ENCODE assay signal across 1 cellular context in genomic region chr19:23762884-23763711, GRCh38.
TF ChIP-seq lines count a peak whose summit lies in the region.

No MANE protein-coding gene starts in this region.

TF ChIP-seq in K562, 482 proteins besides CTCF, POLR2A, EP300 and RAD21 (continued from another document and continues in another):
- TF ChIP-seq MGA (IDR thresholded peaks at IDR 0.05) (peak; percentile 15), NKRF (IDR thresholded peaks at IDR 0.05; ENCODE audit: borderline replicate concordance) (no peak), ZFX (CRISPR knock-in tag; IDR thresholded peaks at IDR 0.05) (peak; percentile 83), ZNF785 (CRISPR knock-in tag; IDR thresholded peaks at IDR 0.05) (no peak), YY1 (IDR thresholded peaks at IDR 0.05; ENCODE audit: borderline replicate concordance in 1 of 3, control insufficient read depth in 1 of 3, extremely low read depth in 1 of 3, insufficient read depth in 3 of 3, insufficient read length in 1 of 3, insufficient replicate concordance in 2 of 3, low read depth in 1 of 3, low read length in 2 of 3) (peak; percentile 64 to 93 (median 82)), TEAD2 (tag; IDR thresholded peaks at IDR 0.05) (peak; percentile 53; the same call in 1 of the 2 replicates), CREB3L1 (IDR thresholded peaks at IDR 0.05; ENCODE audit: borderline replicate concordance, low read depth) (0 out of 2 replicates have a peak, but pooled peaks have one; percentile 62), RBBP5 (IDR thresholded peaks at IDR 0.05; ENCODE audit: borderline replicate concordance, insufficient read depth, low read length, poor library complexity, severe bottlenecking) (peak; percentile 86), L3MBTL2 (IDR thresholded peaks at IDR 0.05) (peak; percentile 55), HDAC1 (IDR thresholded peaks at IDR 0.05) (peak in 1 of 2 experiments; percentile 50; a peak in 2 of 4 replicates), SIN3A (IDR thresholded peaks at IDR 0.05; ENCODE audit: borderline replicate concordance in 2 of 2, control insufficient read depth in 1 of 2, low read depth in 2 of 2, low read length in 2 of 2) (peak; percentile 23 to 39; a peak in 2 of 4 replicates), FOS (IDR thresholded peaks at IDR 0.05; ENCODE audit: extremely low read depth, insufficient read length) (peak; percentile 86), NR2C2 (CRISPR knock-in tag; IDR thresholded peaks at IDR 0.05) (no peak), NR2C2 (tag; IDR thresholded peaks at IDR 0.05) (no peak; the same call in 1 of the 2 replicates), HMGN3 (IDR thresholded peaks at IDR 0.05; ENCODE audit: borderline replicate concordance, extremely low read depth, insufficient read length, low read depth, low read length) (peak; percentile 9), U2AF1 (optimal IDR thresholded peaks at IDR 0.05; ENCODE audit: low read depth, low read length) (no peak), EP400 (IDR thresholded peaks at IDR 0.05) (peak; percentile 56; the same call in 1 of the 2 replicates), TOE1 (IDR thresholded peaks at IDR 0.05; ENCODE audit: borderline replicate concordance) (peak; percentile 37; the same call in 1 of the 2 replicates), TOE1 (CRISPR knock-in tag; IDR thresholded peaks at IDR 0.05; ENCODE audit: borderline replicate concordance, low read depth) (no peak), TEAD4 (IDR thresholded peaks at IDR 0.05; ENCODE audit: low read length) (peak; percentile 61; the same call in 1 of the 2 replicates), TEAD4 (CRISPR knock-in tag; IDR thresholded peaks at IDR 0.05; ENCODE audit: borderline replicate concordance) (no peak), SRSF3 (IDR thresholded peaks at IDR 0.05; ENCODE audit: insufficient read depth, low read length) (no peak), PRMT5 (CRISPR knock-in tag; IDR thresholded peaks at IDR 0.05) (no peak), CHD1 (IDR thresholded peaks at IDR 0.05; ENCODE audit: low read length) (peak; percentile 58), ASH1L (IDR thresholded peaks at IDR 0.05; ENCODE audit: borderline replicate concordance, low read depth, partially characterized antibody) (peak; percentile 70), TAF9B (IDR thresholded peaks at IDR 0.05; ENCODE audit: partially characterized antibody) (peak; percentile 62), POLR2G (IDR thresholded peaks at IDR 0.05; ENCODE audit: low read depth, low read length) (peak; percentile 85), SUPT5H (IDR thresholded peaks at IDR 0.05) (peak; percentile 80), XRCC5 (IDR thresholded peaks at IDR 0.05; ENCODE audit: low read depth, low read length) (no peak; the same call in 1 of the 2 replicates), RCOR1 (IDR thresholded peaks at IDR 0.05; ENCODE audit: borderline replicate concordance in 1 of 2, low read depth in 2 of 2, low read length in 2 of 2) (peak in 1 of 2 experiments; percentile 33; a peak in 1 of 4 replicates), NCOA2 (IDR thresholded peaks at IDR 0.05; ENCODE audit: partially characterized antibody in 2 of 2) (no peak), COPS2 (conservative IDR thresholded peaks at IDR 0.05) (no peak), MAZ (CRISPR knock-in tag; conservative IDR thresholded peaks at IDR 0.05 in 1 of 2, IDR thresholded peaks at IDR 0.05 in 1 of 2) (peak in 1 of 2 experiments; percentile 58; a peak in 2 of 4 replicates), ZNF174 (CRISPR knock-in tag; IDR thresholded peaks at IDR 0.05) (no peak), MAX (CRISPR knock-in tag; IDR thresholded peaks at IDR 0.05) (no peak), UBTF (IDR thresholded peaks at IDR 0.05; ENCODE audit: borderline replicate concordance in 1 of 2, low read depth in 2 of 2, low read length in 2 of 2) (peak; percentile 46 to 84; a peak in 1 of 4 replicates), HEY1 (CRISPR knock-in tag; IDR thresholded peaks at IDR 0.05; ENCODE audit: borderline replicate concordance) (no peak), MAFK (IDR thresholded peaks at IDR 0.05; ENCODE audit: low read length) (no peak), CC2D1A (IDR thresholded peaks at IDR 0.05) (peak; percentile 92), ATF7 (IDR thresholded peaks at IDR 0.05) (0 out of 2 replicates have a peak, but pooled peaks have one; percentile 35), ZNF408 (CRISPR knock-in tag; IDR thresholded peaks at IDR 0.05; ENCODE audit: low read depth) (no peak), CEBPG (CRISPR knock-in tag; IDR thresholded peaks at IDR 0.05) (no peak), CEBPG (tag; conservative IDR thresholded peaks at IDR 0.05 in 1 of 2, IDR thresholded peaks at IDR 0.05 in 1 of 2) (peak in 1 of 2 experiments; percentile 76; a peak in 2 of 4 replicates), BRF1 (IDR thresholded peaks at IDR 0.05; ENCODE audit: borderline replicate concordance, extremely low read depth, insufficient read length) (no peak), POLR2AphosphoS5 (IDR thresholded peaks at IDR 0.05; ENCODE audit: control insufficient read depth, insufficient read depth, low read depth, low read length) (peak; percentile 62; the same call in 1 of the 2 replicates), TBP (optimal IDR thresholded peaks at IDR 0.05; ENCODE audit: low read depth, low read length) (peak; percentile 86), HINFP (tag; conservative IDR thresholded peaks at IDR 0.05; ENCODE audit: low read depth) (peak; percentile 76), POLR2H (tag; IDR thresholded peaks at IDR 0.05; ENCODE audit: low read depth) (peak; percentile 27; the same call in 1 of the 2 replicates)
